Comparison of ENCODE assay signal across 14 cellular contexts in genomic region chr7:84058311-84059076, GRCh38.
DNase-seq lines count a peak whose midpoint lies in the region; ATAC-seq, FAIRE-seq and TF ChIP-seq lines count a peak whose summit lies in the region.
"Had no signal": no experiment of that assay in that cellular context is flagged by ENCODE, and none has a peak within 500 bp of the region (broad histone marks: within the 10 kb centered on the region; RNA-seq: fewer than 3 reads in every experiment).

No MANE protein-coding gene starts in this region.

- POLR2A ChIA-PET in PC-3 (lab: Charles Lee; ENCODE audit: unreplicated experiment) (interaction anchor here (0.5 kb wide), 1 partner anchor 16 kb away, joined by 3 read pairs; no protein-coding TSS in a partner anchor), endothelial cell of umbilical vein (lab: Charles Lee) (no interaction called here)

- H3K9ac ChIP-seq in GM23248 (no peak overlapping the region), PC-3 (ENCODE audit: low read length) (peak overlapping the region; percentile 73), endothelial cell of umbilical vein (replicated peaks; ENCODE audit: extremely low read depth, insufficient read depth, low read length) (no peak overlapping the region)

- FAIRE-seq in endothelial cell of umbilical vein (lab: Jason Lieb, UNC): no peak

- H3K27me3 ChIP-seq in GM23248 (replicated peaks; ENCODE audit: insufficient read depth): no peaks in the 10 kb centered on the region
- H3K27me3 ChIP-seq in PC-3 (ENCODE audit: low read length): no peaks in the 10 kb centered on the region
- H3K27me3 ChIP-seq in endothelial cell of umbilical vein (ENCODE audit: control insufficient read depth in 2 of 2, insufficient read depth in 2 of 2, low read length in 2 of 2): no peaks in the 10 kb centered on the region

- H3K4me1 ChIP-seq in GM23248 (ENCODE audit: insufficient read depth): peaks cover 28% of the 10 kb centered on the region
- peaks cover 59% of the 10 kb centered on the region for H3K4me1 ChIP-seq in PC-3 (ENCODE audit: insufficient read depth, low read length)
- H3K4me1 ChIP-seq in endothelial cell of umbilical vein (ENCODE audit: control insufficient read depth, extremely low read depth, insufficient read depth, low read length): peaks cover 24% of the 10 kb centered on the region

- TF ChIP-seq CTCF in PC-3 (conservative IDR thresholded peaks at IDR 0.05; ENCODE audit: low read depth, low read length) (no peak), endothelial cell of umbilical vein (IDR thresholded peaks at IDR 0.05; ENCODE audit: extremely low read depth in 1 of 2, insufficient read depth in 1 of 2, low read depth in 1 of 2, low read length in 2 of 2) (no peak)

- H3K4me3 ChIP-seq in GM23248: no peak overlapping the region
- H3K4me3 ChIP-seq in PC-3 (ENCODE audit: low read length): peak overlapping the region; percentile 39; the same call in 1 of the 2 replicates
- H3K4me3 ChIP-seq in endothelial cell of umbilical vein (replicated peaks in 1 of 3; ENCODE audit: insufficient read depth in 1 of 3, low read depth in 1 of 3, low read length in 3 of 3): no peak overlapping the region

- no peaks in the 10 kb centered on the region for H3K36me3 ChIP-seq in GM23248 (ENCODE audit: low read depth)
- 0 out of 2 replicates have a peak, but pooled peaks cover 2% of the 10 kb centered on the region for H3K36me3 ChIP-seq in PC-3 (ENCODE audit: low read depth, low read length)
- H3K36me3 ChIP-seq in endothelial cell of umbilical vein (ENCODE audit: control insufficient read depth in 2 of 2, extremely low read depth in 1 of 2, insufficient read depth in 2 of 2, low read length in 2 of 2): no peaks in the 10 kb centered on the region

- DNase-seq in GM23248 (peak; percentile 4), PC-3 (peak; percentile 88), endothelial cell of umbilical vein (ENCODE audit: low read depth, low spot score) (peak; percentile 44), renal cortical epithelial cell (ENCODE audit: low read depth) (peak; percentile 31), NCI-H526 treated with DMSO at 0.1 percent for 48 hours (lab: John Stamatoyannopoulos, UW) (no peak)
- DNase-seq: activated CD8-positive, alpha-beta memory T cell treated with anti-CD3 and anti-CD28 coated beads for 24 hours; activated naive CD4-positive, alpha-beta T cell treated with anti-CD3 and anti-CD28 coated beads, Interleukin-2, amount 10 ng/mL, durations not matched to agents 7 days and 5 days; cortex of kidney; NCI-H1048; NCI-H446 treated with DMSO at 0.1 percent for 48 hours; RPMI8226 had no signal

- TSS peak; percentile 83 for BruUV-seq in PC-3 (replicated peaks; lab: Mats Ljungman, UMichigan)
- BruUV-seq in endothelial cell of umbilical vein (replicated peaks; lab: Mats Ljungman, UMichigan): no TSS peak

- H3K27ac ChIP-seq in GM23248: no peak overlapping the region
- peak overlapping the region; percentile 93 for H3K27ac ChIP-seq in PC-3 (ENCODE audit: low read length)
- no peak overlapping the region for H3K27ac ChIP-seq in endothelial cell of umbilical vein (ENCODE audit: insufficient read depth, low read depth, low read length)

- H3K9me2 ChIP-seq in GM23248 (ENCODE audit: insufficient read depth): no peaks in the 10 kb centered on the region
- no peaks in the 10 kb centered on the region for H3K9me2 ChIP-seq in PC-3 (replicated peaks; ENCODE audit: low read length)

- TF ChIP-seq POLR2A in endothelial cell of umbilical vein (IDR thresholded peaks at IDR 0.05; ENCODE audit: low read depth, low read length): no peak

- intact Hi-C loops in PC-3 (cut with micrococcal nuclease): loop anchor here (2.0 to 5.0 kb wide), 2 partner anchors 36 to 81 kb away; no protein-coding TSS in a partner anchor
- intact Hi-C loops in endothelial cell of umbilical vein (cut with micrococcal nuclease): no loop called here

- H3K9me3 ChIP-seq in GM23248 (ENCODE audit: low read depth) (no peaks in the 10 kb centered on the region), PC-3 (ENCODE audit: low read length) (no peaks in the 10 kb centered on the region), endothelial cell of umbilical vein (replicated peaks; ENCODE audit: control insufficient read depth, insufficient read depth, low read length) (no peaks in the 10 kb centered on the region)

- peak; percentile 60 for ATAC-seq in PC-3
- no peak for ATAC-seq in GM18511 (IDR thresholded peaks at IDR 0.05; ENCODE audit: unreplicated experiment)
- ATAC-seq in GM18907 (IDR thresholded peaks at IDR 0.05; ENCODE audit: unreplicated experiment): no peak
- ATAC-seq: natural killer cell treated with Interleukin-12 subunit alpha and Interleukin-12 subunit beta and Interleukin-15 and Interleukin-18, amount 100 ng/mL, for 72 hours had no signal

- H2AFZ ChIP-seq in GM23248 (peak overlapping the region; percentile 22; the same call in 1 of the 2 replicates), PC-3 (ENCODE audit: low read length) (0 out of 2 replicates have a peak overlapping the region, but pooled peaks have one; percentile 16), endothelial cell of umbilical vein (ENCODE audit: low read depth, low read length) (no peak overlapping the region)

- H3K79me2 ChIP-seq in GM23248 (ENCODE audit: insufficient read depth) (no peaks in the 10 kb centered on the region), PC-3 (ENCODE audit: low read length) (no peaks in the 10 kb centered on the region), endothelial cell of umbilical vein (ENCODE audit: control insufficient read depth, insufficient read depth, low read length) (no peaks in the 10 kb centered on the region)

- H4K20me1 ChIP-seq in GM23248 (ENCODE audit: insufficient read depth) (no peaks in the 10 kb centered on the region), PC-3 (ENCODE audit: low read length) (no peaks in the 10 kb centered on the region), endothelial cell of umbilical vein (replicated peaks; ENCODE audit: control insufficient read depth, extremely low read depth, insufficient read depth, low read length) (no peaks in the 10 kb centered on the region)

- H3F3A ChIP-seq in GM23248 (ENCODE audit: insufficient read depth): no peaks in the 10 kb centered on the region
- peaks cover 6% of the 10 kb centered on the region for H3F3A ChIP-seq in PC-3 (ENCODE audit: low read length, unreplicated experiment)

- in situ Hi-C loops in GM23248 (cut with MboI): no loop called here

- dilution Hi-C loops in endothelial cell of umbilical vein (cut with MboI; ENCODE audit: extremely low pct_ligation_motif_present, low sequenced_read_pairs): no loop called here

- no peaks in the 10 kb centered on the region for H3K9me1 ChIP-seq in endothelial cell of umbilical vein (replicated peaks; ENCODE audit: control insufficient read depth, extremely low read depth, insufficient read depth, low read length)

- 80 to 84% methylated on average over 6 of the region's 6 CpGs for WGBS in GM23248 (ENCODE audit: low coverage in 1 of 2, low lambda C conversion rate in 2 of 2, missing lambda C conversion rate in 2 of 2), 2 experiments

- CTCF ChIA-PET in PC-3 (lab: Charles Lee) (no interaction called here), endothelial cell of umbilical vein (lab: Charles Lee) (interaction anchor here (0.9 to 1.3 kb wide), 3 partner anchors 10 to 61 kb away, joined by 3 read pairs; no protein-coding TSS in a partner anchor)

- H3K4me2 ChIP-seq in GM23248 (ENCODE audit: unreplicated experiment): no peak overlapping the region
- H3K4me2 ChIP-seq in PC-3 (ENCODE audit: low read length): peak overlapping the region; percentile 78
- peak overlapping the region; percentile 24 for H3K4me2 ChIP-seq in endothelial cell of umbilical vein (ENCODE audit: insufficient read depth, low read length)

TF ChIP-seq in endothelial cell of umbilical vein, 7 proteins besides CTCF, POLR2A, EP300 and RAD21:
- TF ChIP-seq MAX (IDR thresholded peaks at IDR 0.05; ENCODE audit: insufficient read depth, insufficient read length) (no peak), POLR2AphosphoS5 (IDR thresholded peaks at IDR 0.05; ENCODE audit: insufficient read depth, low read depth, low read length) (no peak), EZH2 (IDR thresholded peaks at IDR 0.05; ENCODE audit: borderline replicate concordance, low read depth, low read length, severe bottlenecking) (no peak), JUN (IDR thresholded peaks at IDR 0.05; ENCODE audit: borderline replicate concordance, insufficient read depth, insufficient read length, low read depth) (no peak), FOS (IDR thresholded peaks at IDR 0.05; ENCODE audit: borderline replicate concordance, insufficient read depth, low read length) (no peak), MYC (IDR thresholded peaks at IDR 0.05; ENCODE audit: low read depth, low read length) (no peak), GATA2 (IDR thresholded peaks at IDR 0.05; ENCODE audit: insufficient read depth, insufficient read length, low read depth, low read length) (no peak)
